Comparison of ENCODE assay signal across 2 cellular contexts in the genomic region with DNA sequence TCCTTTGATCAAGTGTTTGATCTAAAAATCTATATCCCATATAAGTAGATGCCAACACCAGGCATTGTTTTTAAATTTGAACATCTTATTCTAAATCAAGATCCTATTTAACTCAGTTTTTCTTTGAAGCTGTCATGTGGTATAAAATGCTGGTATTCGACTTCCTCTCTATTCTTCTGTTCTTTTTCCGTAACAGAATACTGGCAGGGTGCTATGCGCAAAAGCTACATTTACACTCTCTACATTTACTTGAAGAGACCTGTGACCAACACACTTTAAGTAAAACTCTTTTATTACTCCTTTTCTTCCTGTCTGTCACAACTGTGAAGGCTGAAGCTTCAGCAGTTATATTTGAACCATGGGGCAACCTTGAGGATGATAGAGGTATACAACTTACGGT.
TF ChIP-seq lines count a peak whose summit lies in the region.

No MANE protein-coding gene starts in this region.

TF ChIP-seq in GM23338, 12 proteins besides CTCF, POLR2A, EP300 and RAD21 (continues in another document):
- TF ChIP-seq REST (IDR thresholded peaks at IDR 0.05; ENCODE audit: unreplicated experiment) (no peak), CREB1 (CRISPR knock-in tag; IDR thresholded peaks at IDR 0.05; ENCODE audit: low read depth) (no peak), EZH2phosphoT487 (IDR thresholded peaks at IDR 0.05; ENCODE audit: unreplicated experiment) (no peak), STAT1 (IDR thresholded peaks at IDR 0.05; ENCODE audit: unreplicated experiment) (no peak), NANOG (IDR thresholded peaks at IDR 0.05; ENCODE audit: borderline replicate concordance) (no peak), ZNF114 (CRISPR knock-in tag; IDR thresholded peaks at IDR 0.05) (no peak), JUNB (IDR thresholded peaks at IDR 0.05; ENCODE audit: unreplicated experiment) (no peak), ZNF331 (CRISPR knock-in tag; IDR thresholded peaks at IDR 0.05; ENCODE audit: low read depth) (no peak)
- TF ChIP-seq, protein P1, sequence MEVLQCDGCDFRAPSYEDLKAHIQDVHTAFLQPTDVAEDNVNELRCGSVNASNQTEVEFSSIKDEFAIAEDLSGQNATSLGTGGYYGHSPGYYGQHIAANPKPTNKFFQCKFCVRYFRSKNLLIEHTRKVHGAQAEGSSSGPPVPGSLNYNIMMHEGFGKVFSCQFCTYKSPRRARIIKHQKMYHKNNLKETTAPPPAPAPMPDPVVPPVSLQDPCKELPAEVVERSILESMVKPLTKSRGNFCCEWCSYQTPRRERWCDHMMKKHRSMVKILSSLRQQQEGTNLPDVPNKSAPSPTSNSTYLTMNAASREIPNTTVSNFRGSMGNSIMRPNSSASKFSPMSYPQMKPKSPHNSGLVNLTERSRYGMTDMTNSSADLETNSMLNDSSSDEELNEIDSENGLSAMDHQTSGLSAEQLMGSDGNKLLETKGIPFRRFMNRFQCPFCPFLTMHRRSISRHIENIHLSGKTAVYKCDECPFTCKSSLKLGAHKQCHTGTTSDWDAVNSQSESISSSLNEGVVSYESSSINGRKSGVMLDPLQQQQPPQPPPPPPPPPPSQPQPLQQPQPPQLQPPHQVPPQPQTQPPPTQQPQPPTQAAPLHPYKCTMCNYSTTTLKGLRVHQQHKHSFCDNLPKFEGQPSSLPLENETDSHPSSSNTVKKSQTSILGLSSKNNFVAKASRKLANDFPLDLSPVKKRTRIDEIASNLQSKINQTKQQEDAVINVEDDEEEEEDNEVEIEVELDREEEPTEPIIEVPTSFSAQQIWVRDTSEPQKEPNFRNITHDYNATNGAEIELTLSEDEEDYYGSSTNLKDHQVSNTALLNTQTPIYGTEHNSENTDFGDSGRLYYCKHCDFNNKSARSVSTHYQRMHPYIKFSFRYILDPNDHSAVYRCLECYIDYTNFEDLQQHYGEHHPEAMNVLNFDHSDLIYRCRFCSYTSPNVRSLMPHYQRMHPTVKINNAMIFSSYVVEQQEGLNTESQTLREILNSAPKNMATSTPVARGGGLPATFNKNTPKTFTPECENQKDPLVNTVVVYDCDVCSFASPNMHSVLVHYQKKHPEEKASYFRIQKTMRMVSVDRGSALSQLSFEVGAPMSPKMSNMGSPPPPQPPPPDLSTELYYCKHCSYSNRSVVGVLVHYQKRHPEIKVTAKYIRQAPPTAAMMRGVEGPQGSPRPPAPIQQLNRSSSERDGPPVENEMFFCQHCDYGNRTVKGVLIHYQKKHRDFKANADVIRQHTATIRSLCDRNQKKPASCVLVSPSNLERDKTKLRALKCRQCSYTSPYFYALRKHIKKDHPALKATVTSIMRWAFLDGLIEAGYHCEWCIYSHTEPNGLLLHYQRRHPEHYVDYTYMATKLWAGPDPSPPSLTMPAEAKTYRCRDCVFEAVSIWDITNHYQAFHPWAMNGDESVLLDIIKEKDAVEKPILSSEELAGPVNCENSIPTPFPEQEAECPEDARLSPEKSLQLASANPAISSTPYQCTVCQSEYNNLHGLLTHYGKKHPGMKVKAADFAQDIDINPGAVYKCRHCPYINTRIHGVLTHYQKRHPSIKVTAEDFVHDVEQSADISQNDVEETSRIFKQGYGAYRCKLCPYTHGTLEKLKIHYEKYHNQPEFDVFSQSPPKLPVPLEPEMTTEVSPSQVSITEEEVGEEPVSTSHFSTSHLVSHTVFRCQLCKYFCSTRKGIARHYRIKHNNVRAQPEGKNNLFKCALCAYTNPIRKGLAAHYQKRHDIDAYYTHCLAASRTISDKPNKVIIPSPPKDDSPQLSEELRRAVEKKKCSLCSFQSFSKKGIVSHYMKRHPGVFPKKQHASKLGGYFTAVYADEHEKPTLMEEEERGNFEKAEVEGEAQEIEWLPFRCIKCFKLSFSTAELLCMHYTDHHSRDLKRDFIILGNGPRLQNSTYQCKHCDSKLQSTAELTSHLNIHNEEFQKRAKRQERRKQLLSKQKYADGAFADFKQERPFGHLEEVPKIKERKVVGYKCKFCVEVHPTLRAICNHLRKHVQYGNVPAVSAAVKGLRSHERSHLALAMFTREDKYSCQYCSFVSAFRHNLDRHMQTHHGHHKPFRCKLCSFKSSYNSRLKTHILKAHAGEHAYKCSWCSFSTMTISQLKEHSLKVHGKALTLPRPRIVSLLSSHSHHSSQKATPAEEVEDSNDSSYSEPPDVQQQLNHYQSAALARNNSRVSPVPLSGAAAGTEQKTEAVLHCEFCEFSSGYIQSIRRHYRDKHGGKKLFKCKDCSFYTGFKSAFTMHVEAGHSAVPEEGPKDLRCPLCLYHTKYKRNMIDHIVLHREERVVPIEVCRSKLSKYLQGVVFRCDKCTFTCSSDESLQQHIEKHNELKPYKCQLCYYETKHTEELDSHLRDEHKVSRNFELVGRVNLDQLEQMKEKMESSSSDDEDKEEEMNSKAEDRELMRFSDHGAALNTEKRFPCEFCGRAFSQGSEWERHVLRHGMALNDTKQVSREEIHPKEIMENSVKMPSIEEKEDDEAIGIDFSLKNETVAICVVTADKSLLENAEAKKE (CRISPR knock-in tag; IDR thresholded peaks at IDR 0.05) = no peak
- TF ChIP-seq, protein P2, sequence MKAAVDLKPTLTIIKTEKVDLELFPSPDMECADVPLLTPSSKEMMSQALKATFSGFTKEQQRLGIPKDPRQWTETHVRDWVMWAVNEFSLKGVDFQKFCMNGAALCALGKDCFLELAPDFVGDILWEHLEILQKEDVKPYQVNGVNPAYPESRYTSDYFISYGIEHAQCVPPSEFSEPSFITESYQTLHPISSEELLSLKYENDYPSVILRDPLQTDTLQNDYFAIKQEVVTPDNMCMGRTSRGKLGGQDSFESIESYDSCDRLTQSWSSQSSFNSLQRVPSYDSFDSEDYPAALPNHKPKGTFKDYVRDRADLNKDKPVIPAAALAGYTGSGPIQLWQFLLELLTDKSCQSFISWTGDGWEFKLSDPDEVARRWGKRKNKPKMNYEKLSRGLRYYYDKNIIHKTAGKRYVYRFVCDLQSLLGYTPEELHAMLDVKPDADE (IDR thresholded peaks at IDR 0.05) = no peak

TF ChIP-seq in WTC11, 78 proteins besides CTCF, POLR2A, EP300 and RAD21 (continued from another document):
- TF ChIP-seq, protein P3, sequence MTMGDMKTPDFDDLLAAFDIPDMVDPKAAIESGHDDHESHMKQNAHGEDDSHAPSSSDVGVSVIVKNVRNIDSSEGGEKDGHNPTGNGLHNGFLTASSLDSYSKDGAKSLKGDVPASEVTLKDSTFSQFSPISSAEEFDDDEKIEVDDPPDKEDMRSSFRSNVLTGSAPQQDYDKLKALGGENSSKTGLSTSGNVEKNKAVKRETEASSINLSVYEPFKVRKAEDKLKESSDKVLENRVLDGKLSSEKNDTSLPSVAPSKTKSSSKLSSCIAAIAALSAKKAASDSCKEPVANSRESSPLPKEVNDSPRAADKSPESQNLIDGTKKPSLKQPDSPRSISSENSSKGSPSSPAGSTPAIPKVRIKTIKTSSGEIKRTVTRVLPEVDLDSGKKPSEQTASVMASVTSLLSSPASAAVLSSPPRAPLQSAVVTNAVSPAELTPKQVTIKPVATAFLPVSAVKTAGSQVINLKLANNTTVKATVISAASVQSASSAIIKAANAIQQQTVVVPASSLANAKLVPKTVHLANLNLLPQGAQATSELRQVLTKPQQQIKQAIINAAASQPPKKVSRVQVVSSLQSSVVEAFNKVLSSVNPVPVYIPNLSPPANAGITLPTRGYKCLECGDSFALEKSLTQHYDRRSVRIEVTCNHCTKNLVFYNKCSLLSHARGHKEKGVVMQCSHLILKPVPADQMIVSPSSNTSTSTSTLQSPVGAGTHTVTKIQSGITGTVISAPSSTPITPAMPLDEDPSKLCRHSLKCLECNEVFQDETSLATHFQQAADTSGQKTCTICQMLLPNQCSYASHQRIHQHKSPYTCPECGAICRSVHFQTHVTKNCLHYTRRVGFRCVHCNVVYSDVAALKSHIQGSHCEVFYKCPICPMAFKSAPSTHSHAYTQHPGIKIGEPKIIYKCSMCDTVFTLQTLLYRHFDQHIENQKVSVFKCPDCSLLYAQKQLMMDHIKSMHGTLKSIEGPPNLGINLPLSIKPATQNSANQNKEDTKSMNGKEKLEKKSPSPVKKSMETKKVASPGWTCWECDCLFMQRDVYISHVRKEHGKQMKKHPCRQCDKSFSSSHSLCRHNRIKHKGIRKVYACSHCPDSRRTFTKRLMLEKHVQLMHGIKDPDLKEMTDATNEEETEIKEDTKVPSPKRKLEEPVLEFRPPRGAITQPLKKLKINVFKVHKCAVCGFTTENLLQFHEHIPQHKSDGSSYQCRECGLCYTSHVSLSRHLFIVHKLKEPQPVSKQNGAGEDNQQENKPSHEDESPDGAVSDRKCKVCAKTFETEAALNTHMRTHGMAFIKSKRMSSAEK (CRISPR knock-in tag; IDR thresholded peaks at IDR 0.05; ENCODE audit: borderline replicate concordance) = no peak
